ENCODE assay signal across 8 cellular contexts in genomic region chr12:112906712-112907414, GRCh38. TPM values are rescaled to one million over a fixed set of nuclear protein-coding genes. Genes with fewer than 3 reads are reported as not detected.
DNase-seq lines count a peak whose midpoint lies in the region; ATAC-seq lines count a peak whose summit lies in the region.

Gene OAS1 (plus strand): TSS chr12:112906962. CDS start chr12:112907040, 78 bp downstream.

- H4K91ac ChIP-seq in trophoblast cell (ENCODE audit: low read depth, low read length): no peak within 1 kb of the TSS

- H3K27me3 ChIP-seq in trophoblast cell (ENCODE audit: insufficient read depth, low read length): no peaks in the 10 kb centered on the region

- H3K79me2 ChIP-seq in trophoblast cell (ENCODE audit: control insufficient read depth, insufficient read depth, low read length, poor library complexity): no peaks in the 10 kb centered on the region

- no peak within 1 kb of the TSS for H3K4me3 ChIP-seq in trophoblast cell (ENCODE audit: low read depth, low read length)

- no peak within 1 kb of the TSS for H2AK5ac ChIP-seq in trophoblast cell (ENCODE audit: low read length)

- H2BK5ac ChIP-seq in trophoblast cell (ENCODE audit: low read depth, low read length, poor library complexity): no peak within 1 kb of the TSS

- DNase-seq in ACHN (peak; percentile 89), NCI-H2107 treated with DMSO at 0.1 percent for 48 hours (lab: John Stamatoyannopoulos, UW; ENCODE audit: unreplicated experiment) (peak; percentile 40), germinal center (ENCODE audit: low spot score) (peak; percentile 70), trophoblast cell (peak; percentile 30 to 53)
- peak; percentile 37 to 38 for DNase-seq in activated T-cell treated with anti-CD3 and anti-CD28 coated beads, Interleukin-2, amount 50 U/mL, for 48 hours
- DNase-seq in effector CD8-positive, alpha-beta T cell (lab: John Stamatoyannopoulos, UW): no peak

- peaks cover 2% of the 10 kb centered on the region for H3K9me3 ChIP-seq in trophoblast cell (ENCODE audit: insufficient read depth, low read depth, low read length)

- no peak within 1 kb of the TSS for H3K27ac ChIP-seq in trophoblast cell (ENCODE audit: low read depth, low read length)

- no CpG with 5 or more reads among the region's 4 CpGs for WGBS in trophoblast cell (ENCODE audit: extremely low coverage, insufficient coverage, insufficient read length)

- H4K12ac ChIP-seq in trophoblast cell (ENCODE audit: low read depth, low read length): no peak within 1 kb of the TSS

- H3K18ac ChIP-seq in trophoblast cell (ENCODE audit: low read length): no peak within 1 kb of the TSS

- no peak within 1 kb of the TSS for H2BK120ac ChIP-seq in trophoblast cell (ENCODE audit: insufficient read depth, low read length, poor library complexity)

- no peak within 1 kb of the TSS for H3K4ac ChIP-seq in trophoblast cell (ENCODE audit: low read depth, low read length)

- H3K4me2 ChIP-seq in trophoblast cell (ENCODE audit: low read length): peak within 1 kb of the TSS; percentile 33

- no peak within 1 kb of the TSS for H2AFZ ChIP-seq in trophoblast cell (ENCODE audit: insufficient read depth, low read length, poor library complexity)

- H2BK12ac ChIP-seq in trophoblast cell (ENCODE audit: low read length): no peak within 1 kb of the TSS

- peak; percentile 77 for ATAC-seq in GM18498 (IDR thresholded peaks at IDR 0.05; ENCODE audit: unreplicated experiment)
- ATAC-seq in HG02840 (IDR thresholded peaks at IDR 0.05; ENCODE audit: low FRiP score, unreplicated experiment): peak; percentile 57

- no peak within 1 kb of the TSS for H4K8ac ChIP-seq in trophoblast cell (ENCODE audit: low read depth, low read length)

- peaks cover 0 to 3% of the 10 kb centered on the region in 2 experiments for H3K4me1 ChIP-seq in trophoblast cell (ENCODE audit: control insufficient read depth in 1 of 2, insufficient read depth in 2 of 2, low read length in 2 of 2)

- no peak within 1 kb of the TSS for H3K23ac ChIP-seq in trophoblast cell (ENCODE audit: low read length)

- H3K79me1 ChIP-seq in trophoblast cell (ENCODE audit: low read length): no peaks in the 10 kb centered on the region

- H3K14ac ChIP-seq in trophoblast cell (ENCODE audit: low read length): no peak within 1 kb of the TSS

- in situ Hi-C loops in ACHN (cut with HindIII; ENCODE audit: low pct_ligation_motif_present, low pct_unique_long_range_greater_than_20kb, low sequenced_read_pairs): no loop called here

- H3K9ac ChIP-seq in trophoblast cell (ENCODE audit: low read length): no peak within 1 kb of the TSS

- H3K36me3 ChIP-seq in trophoblast cell (ENCODE audit: control insufficient read depth in 1 of 2, insufficient read depth in 2 of 2, low read length in 2 of 2): no peaks in the 10 kb centered on the region

RNA-seq across cellular contexts. Expression of gene OAS1, which starts in this region (rescaled TPM):
- polyA plus RNA-seq in trophoblast cell (2013): 0.29 and 0.37 TPM in 2 replicates
